ENCODE assay signal across 8 cellular contexts in genomic region chr13:113298001-113298945, GRCh38. TPM values are rescaled to one million over a fixed set of nuclear protein-coding genes. Genes with fewer than 3 reads are reported as not detected.
DNase-seq lines count a peak whose midpoint lies in the region; ATAC-seq, FAIRE-seq and TF ChIP-seq lines count a peak whose summit lies in the region.

No MANE protein-coding gene starts in this region.

- intact Hi-C loops in activated CD8-positive, alpha-beta T cell treated with anti-CD3 and anti-CD28 coated beads for 36 hours (cut with micrococcal nuclease), result no loop called here

- DNase-seq in activated naive CD4-positive, alpha-beta T cell treated with anti-CD3 and anti-CD28 coated beads, Interleukin-2, amount 10 ng/mL, durations not matched to agents 7 days and 5 days, result no peak
- no peak for DNase-seq in activated naive CD4-positive, alpha-beta T cell (lab: John Stamatoyannopoulos, UW)
- DNase-seq in activated CD8-positive, alpha-beta T cell treated with anti-CD3 and anti-CD28 coated beads for 36 hours, result peak; percentile 48
- no peak for DNase-seq in GOT3 (lab: John Stamatoyannopoulos, UW)
- no peak for DNase-seq in GM19239 (ENCODE audit: insufficient read length, low spot score)

- peak overlapping the region; percentile 92 for H3K27ac ChIP-seq in subcutaneous abdominal adipose tissue (ENCODE audit: low read depth, low read length)

- H3K4me1 Mint-ChIP-seq in activated naive CD4-positive, alpha-beta T cell treated with anti-CD3 and anti-CD28 coated beads, Interleukin-2, amount 10 ng/mL, durations not matched to agents 7 days and 5 days, result peaks cover 27% of the 10 kb centered on the region
- H3K4me1 Mint-ChIP-seq in activated CD8-positive, alpha-beta T cell treated with anti-CD3 and anti-CD28 coated beads for 36 hours (ENCODE audit: low read depth), result peaks cover 28% of the 10 kb centered on the region

- H3K4me3 Mint-ChIP-seq in activated naive CD4-positive, alpha-beta T cell treated with anti-CD3 and anti-CD28 coated beads, Interleukin-2, amount 10 ng/mL, durations not matched to agents 7 days and 5 days, result peak overlapping the region; percentile 85
- H3K4me3 Mint-ChIP-seq in activated CD8-positive, alpha-beta T cell treated with anti-CD3 and anti-CD28 coated beads for 36 hours, result peak overlapping the region; percentile 89

- POLR2A ChIA-PET in activated CD8-positive, alpha-beta T cell treated with anti-CD3 and anti-CD28 coated beads for 36 hours (lab: Charles Lee), result interaction anchor here (0.7 to 2.3 kb wide), 8 partner anchors 9 to 741 kb away, joined by 3 to 16 read pairs (median 4); partner anchors contain the start of genes CUL4A and PCID2

- H3K9ac ChIP-seq in subcutaneous abdominal adipose tissue (ENCODE audit: low read length in 5 of 5), result peak overlapping the region; percentile 89 to 99 (median 93)

- H3K27me3 ChIP-seq in subcutaneous abdominal adipose tissue (ENCODE audit: control insufficient read depth in 5 of 5, insufficient read depth in 4 of 5, low read length in 5 of 5), result no peaks in the 10 kb centered on the region

- peaks cover 4% of the 10 kb centered on the region for H3K9me3 Mint-ChIP-seq in activated naive CD4-positive, alpha-beta T cell treated with anti-CD3 and anti-CD28 coated beads, Interleukin-2, amount 10 ng/mL, durations not matched to agents 7 days and 5 days
- peaks cover 1% of the 10 kb centered on the region for H3K9me3 Mint-ChIP-seq in activated CD8-positive, alpha-beta T cell treated with anti-CD3 and anti-CD28 coated beads for 36 hours

- peak overlapping the region; percentile 93 for H3K27ac Mint-ChIP-seq in activated naive CD4-positive, alpha-beta T cell treated with anti-CD3 and anti-CD28 coated beads, Interleukin-2, amount 10 ng/mL, durations not matched to agents 7 days and 5 days
- peak overlapping the region; percentile 94 for H3K27ac Mint-ChIP-seq in activated CD8-positive, alpha-beta T cell treated with anti-CD3 and anti-CD28 coated beads for 36 hours

- H3K9me3 ChIP-seq in iPS-18c (ENCODE audit: control insufficient read depth, insufficient read depth, low read length) (no peaks in the 10 kb centered on the region), subcutaneous abdominal adipose tissue (ENCODE audit: control insufficient read depth in 5 of 5, low read length in 5 of 5) (no peaks in the 10 kb centered on the region)

- peaks cover 0 to 11% (median 6%) of the 10 kb centered on the region in 5 donors for H3K36me3 ChIP-seq in subcutaneous abdominal adipose tissue (ENCODE audit: control insufficient read depth in 5 of 5, insufficient read depth in 5 of 5, low read length in 5 of 5)

- peaks cover 4 to 33% (median 30%) of the 10 kb centered on the region in 5 donors for H3K4me1 ChIP-seq in subcutaneous abdominal adipose tissue (ENCODE audit: control insufficient read depth in 5 of 5, insufficient read depth in 5 of 5, low read length in 5 of 5)

- CTCF ChIA-PET in activated naive CD4-positive, alpha-beta T cell treated with anti-CD3 and anti-CD28 coated beads, Interleukin-2, amount 10 ng/mL, durations not matched to agents 7 days and 5 days (lab: Charles Lee), result interaction anchor here (1.2 to 1.6 kb wide), 2 partner anchors 95 to 191 kb away, joined by 3 read pairs; no protein-coding TSS in a partner anchor
- CTCF ChIA-PET in activated CD8-positive, alpha-beta T cell treated with anti-CD3 and anti-CD28 coated beads for 36 hours (lab: Charles Lee), result interaction anchor here (0.7 to 1.6 kb wide), 3 partner anchors 95 to 1224 kb away, joined by 3 to 4 read pairs (median 3); no protein-coding TSS in a partner anchor

- H3K27me3 Mint-ChIP-seq in activated naive CD4-positive, alpha-beta T cell treated with anti-CD3 and anti-CD28 coated beads, Interleukin-2, amount 10 ng/mL, durations not matched to agents 7 days and 5 days, result peaks cover 24% of the 10 kb centered on the region
- H3K27me3 Mint-ChIP-seq in activated CD8-positive, alpha-beta T cell treated with anti-CD3 and anti-CD28 coated beads for 36 hours, result peaks cover 2% of the 10 kb centered on the region

- TF ChIP-seq CTCF in activated CD8-positive, alpha-beta T cell treated with anti-CD3 and anti-CD28 coated beads for 36 hours (IDR thresholded peaks at IDR 0.05), result no peak

- no peak for ATAC-seq in activated CD8-positive, alpha-beta T cell treated with anti-CD3 and anti-CD28 coated beads for 36 hours
- no peak for ATAC-seq in HG03432 (IDR thresholded peaks at IDR 0.05; ENCODE audit: unreplicated experiment)

- no peak for FAIRE-seq in GM19239 (lab: Jason Lieb, UNC)

- H3K4me3 ChIP-seq in iPS-18c (ENCODE audit: insufficient read depth, low read depth, low read length) (peak overlapping the region; percentile 77), subcutaneous abdominal adipose tissue (ENCODE audit: low read depth in 1 of 5, low read length in 5 of 5) (peak overlapping the region; percentile 78 to 92 (median 81))

- H3K36me3 Mint-ChIP-seq in activated naive CD4-positive, alpha-beta T cell treated with anti-CD3 and anti-CD28 coated beads, Interleukin-2, amount 10 ng/mL, durations not matched to agents 7 days and 5 days, result peaks cover 9% of the 10 kb centered on the region
- H3K36me3 Mint-ChIP-seq in activated CD8-positive, alpha-beta T cell treated with anti-CD3 and anti-CD28 coated beads for 36 hours (ENCODE audit: low read depth), result peaks cover 9% of the 10 kb centered on the region

RNA-seq across cellular contexts. Expression of gene LAMP1, which starts 1.2 kb away (rescaled TPM):
- total RNA-seq in activated CD8-positive, alpha-beta T cell treated with anti-CD3 and anti-CD28 coated beads for 36 hours, result 10 to 100 TPM; 37.0 to 42.6 TPM
